Comparison of ENCODE assay signal across 37 cellular contexts in genomic region chr10:89697946-89698345, GRCh38.
"Had no signal": no experiment of that assay in that cellular context is flagged by ENCODE, and none has a peak within 500 bp of the region (broad histone marks: within the 10 kb centered on the region; RNA-seq: fewer than 3 reads in every experiment).

No MANE protein-coding gene starts in this region.

- H3K27ac Mint-ChIP-seq: activated CD4-positive, alpha-beta memory T cell treated with anti-CD3 and anti-CD28 coated beads, Interleukin-2, amount 10 ng/mL, durations not matched to agents 7 days and 5 days; activated CD4-positive, alpha-beta T cell treated with anti-CD3 and anti-CD28 coated beads for 36 hours; activated CD4-positive, alpha-beta T cell treated with anti-CD3 and anti-CD28 coated beads, Interleukin-2, amount 10 ng/mL, durations not matched to agents 7 days and 5 days; activated CD8-positive, alpha-beta memory T cell treated with anti-CD3 and anti-CD28 coated beads, Interleukin-2, amount 10 ng/mL, durations not matched to agents 7 days and 5 days; activated CD8-positive, alpha-beta T cell treated with anti-CD3 and anti-CD28 coated beads, Interleukin-2, amount 10 ng/mL, durations not matched to agents 7 days and 5 days; activated naive CD4-positive, alpha-beta T cell treated with anti-CD3 and anti-CD28 coated beads, Interleukin-2, amount 10 ng/mL, durations not matched to agents 7 days and 5 days; activated naive CD4-positive, alpha-beta T cell treated with anti-CD3 and anti-CD28 coated beads, Interleukin-2, amount 50 U/mL, for 24 hours; activated naive CD8-positive, alpha-beta T cell; activated naive CD8-positive, alpha-beta T cell treated with anti-CD3 and anti-CD28 coated beads, Interleukin-2, amount 10 ng/mL, durations not matched to agents 7 days and 5 days; activated naive CD8-positive, alpha-beta T cell treated with anti-CD3 and anti-CD28 coated beads, Interleukin-2, amount 50 U/mL, for 24 hours; activated T-cell treated with anti-CD3 and anti-CD28 coated beads, Interleukin-2, amount 50 U/mL, for 24 hours; activated T-helper 2 cell treated with anti-CD3 and anti-CD28 coated beads, Interferon-gamma antibody, Interleukin-2, Interleukin-4, amounts not matched to agents 10 μg/mL and 5 μg/mL and 100 μg/mL, durations not matched to agents 14 hours and 24 hours and 36 hours; brain; T-helper 1 cell treated with Interleukin-12 subunit alpha and Interleukin-12 subunit beta and Interleukin-4 antibody, amounts not matched to agents 30 μg/mL and 1 μg/mL, for 36 hours; T-helper 2 cell treated with Interferon-gamma antibody and Interleukin-4, amounts not matched to agents 5 μg/mL and 100 μg/mL, for 36 hours; WTC11 had no signal

- H3K36me3 ChIP-seq: ascending aorta, cardiac muscle cell, WERI-Rb-1 had no signal

- H3K4me3 ChIP-seq: ascending aorta, cardiac muscle cell had no signal

- H3K9me3 Mint-ChIP-seq: activated CD4-positive, alpha-beta memory T cell treated with anti-CD3 and anti-CD28 coated beads, Interleukin-2, amount 10 ng/mL, durations not matched to agents 7 days and 5 days; activated CD4-positive, alpha-beta T cell treated with anti-CD3 and anti-CD28 coated beads, Interleukin-2, amount 10 ng/mL, durations not matched to agents 7 days and 5 days; activated naive CD4-positive, alpha-beta T cell treated with anti-CD3 and anti-CD28 coated beads, Interleukin-2, amount 10 ng/mL, durations not matched to agents 7 days and 5 days; activated naive CD4-positive, alpha-beta T cell treated with anti-CD3 and anti-CD28 coated beads, Interleukin-2, amount 50 U/mL, for 24 hours; activated naive CD8-positive, alpha-beta T cell treated with anti-CD3 and anti-CD28 coated beads, Interleukin-2, amount 10 ng/mL, durations not matched to agents 7 days and 5 days; activated naive CD8-positive, alpha-beta T cell treated with anti-CD3 and anti-CD28 coated beads, Interleukin-2, amount 50 U/mL, for 24 hours; activated T-cell treated with anti-CD3 and anti-CD28 coated beads, Interleukin-2, amount 50 U/mL, for 24 hours; activated T-helper 2 cell treated with anti-CD3 and anti-CD28 coated beads, Interferon-gamma antibody, Interleukin-2, Interleukin-4, amounts not matched to agents 10 μg/mL and 5 μg/mL and 100 μg/mL, durations not matched to agents 14 hours and 24 hours and 36 hours; central memory CD8-positive, alpha-beta T cell; T-helper 1 cell treated with Interleukin-12 subunit alpha and Interleukin-12 subunit beta and Interleukin-4 antibody, amounts not matched to agents 30 μg/mL and 1 μg/mL, for 36 hours; T-helper 2 cell treated with Interferon-gamma antibody and Interleukin-4, amounts not matched to agents 5 μg/mL and 100 μg/mL, for 36 hours had no signal

- DNase-seq: activated CD4-positive, alpha-beta memory T cell treated with anti-CD3 and anti-CD28 coated beads, Interleukin-2, amount 10 ng/mL, durations not matched to agents 7 days and 5 days; activated CD4-positive, alpha-beta T cell treated with anti-CD3 and anti-CD28 coated beads for 1 hour; activated CD4-positive, alpha-beta T cell treated with anti-CD3 and anti-CD28 coated beads for 36 hours; activated CD4-positive, alpha-beta T cell treated with anti-CD3 and anti-CD28 coated beads for 48 hours; activated CD4-positive, alpha-beta T cell treated with anti-CD3 and anti-CD28 coated beads, Interleukin-2, amount 10 ng/mL, durations not matched to agents 7 days and 5 days; activated CD4-positive, alpha-beta T cell treated with anti-CD3 and anti-CD28 coated beads, Interleukin-2, amount 50 U/mL, for 48 hours; activated CD4-positive, CD25-positive, alpha-beta regulatory T cell; activated CD8-positive, alpha-beta memory T cell treated with anti-CD3 and anti-CD28 coated beads for 24 hours; activated CD8-positive, alpha-beta memory T cell treated with anti-CD3 and anti-CD28 coated beads, Interleukin-2, amount 10 ng/mL, durations not matched to agents 7 days and 5 days; activated CD8-positive, alpha-beta memory T cell treated with anti-CD3 and anti-CD28 coated beads, Interleukin-2, amount 50 U/mL, for 48 hours; activated CD8-positive, alpha-beta T cell treated with anti-CD3 and anti-CD28 coated beads, Interleukin-2, amount 10 ng/mL, durations not matched to agents 7 days and 5 days; activated effector memory CD4-positive, alpha-beta T cell treated with Interleukin-2 at 50 U/mL for 16 hours; activated gamma-delta T cell; activated naive CD4-positive, alpha-beta T cell treated with anti-CD3 and anti-CD28 coated beads, Interleukin-2, amount 10 ng/mL, durations not matched to agents 7 days and 5 days; activated naive CD4-positive, alpha-beta T cell treated with Interleukin-2 at 50 U/mL for 16 hours; activated naive CD8-positive, alpha-beta T cell treated with anti-CD3 and anti-CD28 coated beads, Interleukin-2, amount 10 ng/mL, durations not matched to agents 7 days and 5 days; activated naive CD8-positive, alpha-beta T cell treated with anti-CD3 and anti-CD28 coated beads, Interleukin-2, amount 50 U/mL, for 24 hours; activated T-cell treated with anti-CD3 and anti-CD28 coated beads, Interleukin-2, amount 50 U/mL, for 24 hours; activated T-cell treated with anti-CD3 and anti-CD28 coated beads, Interleukin-2, amount 50 U/mL, for 48 hours; amygdala; anterior cingulate cortex; caudate nucleus; cerebellar nuclear complex; T-helper 1 cell; T-helper 2 cell; T-helper 9 cell; WERI-Rb-1 had no signal

- H3K27me3 ChIP-seq: ascending aorta, cardiac muscle cell had no signal

- H3K4me3 Mint-ChIP-seq: activated CD4-positive, alpha-beta memory T cell treated with anti-CD3 and anti-CD28 coated beads, Interleukin-2, amount 10 ng/mL, durations not matched to agents 7 days and 5 days; activated CD4-positive, alpha-beta T cell treated with anti-CD3 and anti-CD28 coated beads for 36 hours; activated CD4-positive, alpha-beta T cell treated with anti-CD3 and anti-CD28 coated beads, Interleukin-2, amount 10 ng/mL, durations not matched to agents 7 days and 5 days; activated CD8-positive, alpha-beta memory T cell treated with anti-CD3 and anti-CD28 coated beads, Interleukin-2, amount 10 ng/mL, durations not matched to agents 7 days and 5 days; activated CD8-positive, alpha-beta T cell treated with anti-CD3 and anti-CD28 coated beads, Interleukin-2, amount 10 ng/mL, durations not matched to agents 7 days and 5 days; activated naive CD4-positive, alpha-beta T cell treated with anti-CD3 and anti-CD28 coated beads, Interleukin-2, amount 10 ng/mL, durations not matched to agents 7 days and 5 days; activated naive CD4-positive, alpha-beta T cell treated with anti-CD3 and anti-CD28 coated beads, Interleukin-2, amount 50 U/mL, for 24 hours; activated naive CD8-positive, alpha-beta T cell; activated naive CD8-positive, alpha-beta T cell treated with anti-CD3 and anti-CD28 coated beads, Interleukin-2, amount 10 ng/mL, durations not matched to agents 7 days and 5 days; activated naive CD8-positive, alpha-beta T cell treated with anti-CD3 and anti-CD28 coated beads, Interleukin-2, amount 50 U/mL, for 24 hours; activated T-cell treated with anti-CD3 and anti-CD28 coated beads, Interleukin-2, amount 50 U/mL, for 24 hours; central memory CD8-positive, alpha-beta T cell; T-helper 1 cell treated with Interleukin-12 subunit alpha and Interleukin-12 subunit beta and Interleukin-4 antibody, amounts not matched to agents 30 μg/mL and 1 μg/mL, for 36 hours; T-helper 2 cell treated with Interferon-gamma antibody and Interleukin-4, amounts not matched to agents 5 μg/mL and 100 μg/mL, for 36 hours; WTC11 had no signal

- H3K36me3 Mint-ChIP-seq: activated naive CD4-positive, alpha-beta T cell treated with anti-CD3 and anti-CD28 coated beads, Interleukin-2, amount 10 ng/mL, durations not matched to agents 7 days and 5 days; brain had no signal

- H3K9me3 ChIP-seq: ascending aorta had no signal

- H3K27me3 Mint-ChIP-seq: activated CD4-positive, alpha-beta memory T cell treated with anti-CD3 and anti-CD28 coated beads, Interleukin-2, amount 10 ng/mL, durations not matched to agents 7 days and 5 days; activated CD4-positive, alpha-beta T cell treated with anti-CD3 and anti-CD28 coated beads for 36 hours; activated CD4-positive, alpha-beta T cell treated with anti-CD3 and anti-CD28 coated beads, Interleukin-2, amount 10 ng/mL, durations not matched to agents 7 days and 5 days; activated CD8-positive, alpha-beta memory T cell treated with anti-CD3 and anti-CD28 coated beads, Interleukin-2, amount 10 ng/mL, durations not matched to agents 7 days and 5 days; activated naive CD4-positive, alpha-beta T cell treated with anti-CD3 and anti-CD28 coated beads, Interleukin-2, amount 10 ng/mL, durations not matched to agents 7 days and 5 days; activated naive CD4-positive, alpha-beta T cell treated with anti-CD3 and anti-CD28 coated beads, Interleukin-2, amount 50 U/mL, for 24 hours; activated naive CD8-positive, alpha-beta T cell; activated naive CD8-positive, alpha-beta T cell treated with anti-CD3 and anti-CD28 coated beads, Interleukin-2, amount 50 U/mL, for 24 hours; activated T-cell treated with anti-CD3 and anti-CD28 coated beads, Interleukin-2, amount 50 U/mL, for 24 hours; central memory CD8-positive, alpha-beta T cell had no signal
